8 cellular contexts compared by ENCODE assay signal in the genomic region with DNA sequence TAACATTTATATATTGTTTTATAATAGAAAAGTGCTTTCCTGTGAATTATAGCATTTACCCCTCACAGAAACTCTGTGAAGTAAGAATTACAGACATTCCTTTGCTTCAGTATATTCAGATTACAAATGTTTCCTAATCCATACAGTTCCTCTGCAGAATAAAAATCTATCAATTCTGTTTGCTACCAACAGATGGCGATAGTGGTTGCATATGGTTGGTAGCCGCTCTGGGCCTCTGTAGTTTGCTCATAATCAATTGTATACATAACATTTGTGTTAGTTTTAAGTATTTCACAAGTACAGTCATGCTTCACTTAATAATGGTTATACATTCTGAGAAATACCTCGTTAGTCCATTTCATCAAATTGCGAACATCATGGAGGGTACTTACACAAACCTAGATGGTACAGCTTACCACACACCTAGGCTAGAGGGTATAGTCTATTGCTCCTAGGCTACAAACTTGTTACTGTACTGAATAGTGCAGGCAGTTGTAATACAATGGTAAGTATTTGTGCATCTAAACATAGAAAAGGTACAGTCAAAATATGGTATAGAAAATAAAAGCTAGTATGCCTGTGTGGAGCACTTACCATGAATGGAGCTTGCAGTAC.
DNase-seq lines count a peak whose midpoint lies in the region; ATAC-seq and TF ChIP-seq lines count a peak whose summit lies in the region.

No MANE protein-coding gene starts in this region.

- no peak for ATAC-seq in Right ventricle myocardium inferior
- peak; percentile 45 for ATAC-seq in HG02623 (IDR thresholded peaks at IDR 0.05; ENCODE audit: unreplicated experiment)
- ATAC-seq in GM18873 (IDR thresholded peaks at IDR 0.05; ENCODE audit: low FRiP score, unreplicated experiment), result no peak

- no peaks in the 10 kb centered on the region for H3K36me3 ChIP-seq in left ventricle myocardium inferior

- peaks cover 6% of the 10 kb centered on the region for H3K27me3 Mint-ChIP-seq in endothelial cell (ENCODE audit: unreplicated experiment)
- no peaks in the 10 kb centered on the region for H3K27me3 Mint-ChIP-seq in mesothelial cell of epicardium (ENCODE audit: low read depth)

- H3K9me3 Mint-ChIP-seq in endothelial cell (ENCODE audit: unreplicated experiment) (no peaks in the 10 kb centered on the region), mesothelial cell of epicardium (no peaks in the 10 kb centered on the region)

- intact Hi-C loops in left ventricle myocardium inferior (cut with micrococcal nuclease), result no loop called here
- intact Hi-C loops in Right ventricle myocardium inferior (cut with DNase I), result no loop called here

- no peaks in the 10 kb centered on the region for H3K27me3 ChIP-seq in left ventricle myocardium inferior (ENCODE audit: low read depth)

- H3K36me3 Mint-ChIP-seq in endothelial cell (ENCODE audit: low read depth, unreplicated experiment) (no peaks in the 10 kb centered on the region), mesothelial cell of epicardium (no peaks in the 10 kb centered on the region)

- TF ChIP-seq CTCF in left ventricle myocardium inferior (IDR thresholded peaks at IDR 0.05; ENCODE audit: borderline replicate concordance) (peak; percentile 51), endothelial cell (IDR thresholded peaks at IDR 0.05; ENCODE audit: unreplicated experiment) (peak; percentile 77), mesothelial cell of epicardium (IDR thresholded peaks at IDR 0.05; ENCODE audit: unreplicated experiment) (no peak)

- H3K4me3 Mint-ChIP-seq in endothelial cell (ENCODE audit: unreplicated experiment) (no peak overlapping the region), mesothelial cell of epicardium (no peak overlapping the region)

- H3K4me3 ChIP-seq in left ventricle myocardium inferior, result no peak overlapping the region

- H3K4me1 ChIP-seq in left ventricle myocardium inferior, result no peaks in the 10 kb centered on the region

- no peak overlapping the region for H3K27ac ChIP-seq in left ventricle myocardium inferior (replicated peaks)
- H3K27ac ChIP-seq in substantia nigra (ENCODE audit: low read depth, low read length, poor library complexity, severe bottlenecking), result no peak overlapping the region

- no peaks in the 10 kb centered on the region for H3K9me3 ChIP-seq in left ventricle myocardium inferior (replicated peaks)

- DNase-seq in left ventricle myocardium inferior (no peak), Right ventricle myocardium inferior (ENCODE audit: missing footprints) (no peak), NCI-H460 (ENCODE audit: extremely low read depth, low read depth) (peak; percentile 23), endothelial cell (ENCODE audit: low spot score) (no peak), mesothelial cell of epicardium (ENCODE audit: low spot score in 2 of 2, unreplicated experiment in 2 of 2) (no peak), substantia nigra (lab: John Stamatoyannopoulos, UW) (no peak)

- H3K4me1 Mint-ChIP-seq in endothelial cell (ENCODE audit: unreplicated experiment) (no peaks in the 10 kb centered on the region), mesothelial cell of epicardium (peaks cover 4% of the 10 kb centered on the region)

- no peak overlapping the region for H3K27ac Mint-ChIP-seq in endothelial cell (ENCODE audit: unreplicated experiment)
- H3K27ac Mint-ChIP-seq in mesothelial cell of epicardium, result no peak overlapping the region
